20 cellular contexts compared by ENCODE assay signal in genomic region chr16:88738167-88739084, GRCh38. TPM values are rescaled to one million over a fixed set of nuclear protein-coding genes. Genes with fewer than 3 reads are reported as not detected.
DNase-seq lines count a peak whose midpoint lies in the region; ATAC-seq and TF ChIP-seq lines count a peak whose summit lies in the region.
"Had no signal": no experiment of that assay in that cellular context is flagged by ENCODE, and none has a peak within 500 bp of the region (broad histone marks: within the 10 kb centered on the region; RNA-seq: fewer than 3 reads in every experiment).

No MANE protein-coding gene starts in this region.

- H3K9me3 Mint-ChIP-seq in MCF 10A (ENCODE audit: unreplicated experiment) = no peaks in the 10 kb centered on the region
- no peaks in the 10 kb centered on the region for H3K9me3 Mint-ChIP-seq in WTC11
- no peaks in the 10 kb centered on the region for H3K9me3 Mint-ChIP-seq in activated T-helper 2 cell treated with anti-CD3 and anti-CD28 coated beads, Interferon-gamma antibody, Interleukin-2, Interleukin-4, amounts not matched to agents 10 μg/mL and 5 μg/mL and 100 μg/mL, durations not matched to agents 14 hours and 24 hours and 36 hours
- H3K9me3 Mint-ChIP-seq: T-cell had no signal

- in situ Hi-C loops in mammary epithelial cell (cut with MboI; ENCODE audit: low sequenced_read_pairs in 2 of 2) = loop anchor here in 1 of 2 donors (10.0 kb wide), 1 partner anchor 426 kb away; no protein-coding TSS in a partner anchor

- no peak overlapping the region for H3K27ac ChIP-seq in mammary epithelial cell (ENCODE audit: insufficient read depth, low read depth, low read length)
- H3K27ac ChIP-seq: coronary artery, neutrophil had no signal

- intact Hi-C loops in MCF 10A (cut with micrococcal nuclease) = no loop called here
- intact Hi-C loops in mammary epithelial cell (cut with micrococcal nuclease) = no loop called here
- intact Hi-C loops in activated T-helper 2 cell treated with anti-CD3 and anti-CD28 coated beads, Interferon-gamma antibody, Interleukin-2, Interleukin-4, amounts not matched to agents 10 μg/mL and 5 μg/mL and 100 μg/mL, durations not matched to agents 14 hours and 24 hours and 36 hours (cut with micrococcal nuclease) = loop anchor here (5.0 kb wide), 1 partner anchor 429 kb away; no protein-coding TSS in a partner anchor

- H3K4me1 Mint-ChIP-seq in MCF 10A (ENCODE audit: insufficient read depth, unreplicated experiment) = no peaks in the 10 kb centered on the region
- H3K4me1 Mint-ChIP-seq in WTC11 = no peaks in the 10 kb centered on the region
- H3K4me1 Mint-ChIP-seq in activated T-helper 2 cell treated with anti-CD3 and anti-CD28 coated beads, Interferon-gamma antibody, Interleukin-2, Interleukin-4, amounts not matched to agents 10 μg/mL and 5 μg/mL and 100 μg/mL, durations not matched to agents 14 hours and 24 hours and 36 hours (ENCODE audit: low read depth) = no peaks in the 10 kb centered on the region

- H3K9ac ChIP-seq in mammary epithelial cell (ENCODE audit: insufficient read depth, low read length) = no peak overlapping the region

- no TSS peak for BruUV-seq in MCF 10A (replicated peaks; lab: Mats Ljungman, UMichigan)
- no TSS peak for BruUV-seq in mammary epithelial cell (replicated peaks; lab: Mats Ljungman, UMichigan)

- peaks cover 31% of the 10 kb centered on the region for H3K79me2 ChIP-seq in mammary epithelial cell (ENCODE audit: insufficient read depth, low read length)

- no peak for TF ChIP-seq CTCF in MCF 10A (IDR thresholded peaks at IDR 0.05; ENCODE audit: unreplicated experiment)
- no peak for TF ChIP-seq CTCF in mammary epithelial cell (conservative IDR thresholded peaks at IDR 0.05 in 1 of 2, IDR thresholded peaks at IDR 0.05 in 1 of 2; ENCODE audit: extremely low read depth in 1 of 2, insufficient read depth in 1 of 2, low read depth in 1 of 2, low read length in 2 of 2)
- no peak for TF ChIP-seq CTCF in WTC11 (IDR thresholded peaks at IDR 0.05)

- H3K27me3 Mint-ChIP-seq in MCF 10A (ENCODE audit: insufficient read depth, unreplicated experiment) = no peaks in the 10 kb centered on the region
- no peaks in the 10 kb centered on the region for H3K27me3 Mint-ChIP-seq in WTC11 (ENCODE audit: low read depth)
- H3K27me3 Mint-ChIP-seq in activated T-helper 2 cell treated with anti-CD3 and anti-CD28 coated beads, Interferon-gamma antibody, Interleukin-2, Interleukin-4, amounts not matched to agents 10 μg/mL and 5 μg/mL and 100 μg/mL, durations not matched to agents 14 hours and 24 hours and 36 hours (ENCODE audit: low read depth) = no peaks in the 10 kb centered on the region
- H3K27me3 Mint-ChIP-seq: T-cell had no signal

- H3K4me3 ChIP-seq in mammary epithelial cell (replicated peaks in 1 of 3; ENCODE audit: insufficient read depth in 1 of 3, low read depth in 2 of 3, low read length in 3 of 3) = no peak overlapping the region
- H3K4me3 ChIP-seq: coronary artery, gastroesophageal sphincter, MG63 had no signal

- H2AFZ ChIP-seq in mammary epithelial cell (ENCODE audit: low read depth, low read length) = no peak overlapping the region

- no peaks in the 10 kb centered on the region for H3K9me3 ChIP-seq in mammary epithelial cell (replicated peaks; ENCODE audit: insufficient read depth, low read length)
- H3K9me3 ChIP-seq: gastroesophageal sphincter, MG63, neutrophil had no signal

- H3K27me3 ChIP-seq in mammary epithelial cell (ENCODE audit: insufficient read depth, low read length) = no peaks in the 10 kb centered on the region
- H3K27me3 ChIP-seq: gastroesophageal sphincter, MG63, neutrophil had no signal

- dilution Hi-C loops in mammary epithelial cell (cut with HindIII; ENCODE audit: low sequenced_read_pairs) = no loop called here

- H3K36me3 Mint-ChIP-seq in MCF 10A (ENCODE audit: insufficient read depth, unreplicated experiment) (peaks cover 30% of the 10 kb centered on the region), WTC11 (no peaks in the 10 kb centered on the region)
- peaks cover 17% of the 10 kb centered on the region for H3K36me3 Mint-ChIP-seq in activated T-helper 2 cell treated with anti-CD3 and anti-CD28 coated beads, Interferon-gamma antibody, Interleukin-2, Interleukin-4, amounts not matched to agents 10 μg/mL and 5 μg/mL and 100 μg/mL, durations not matched to agents 14 hours and 24 hours and 36 hours (ENCODE audit: low read depth)

- DNase-seq in MCF 10A (ENCODE audit: unreplicated experiment) = no peak
- no peak for DNase-seq in mammary epithelial cell
- DNase-seq in WTC11 (ENCODE audit: low spot score) = no peak
- DNase-seq in left lobe of liver (ENCODE audit: low spot score) = no peak
- no peak for DNase-seq in NCI-H226
- DNase-seq in activated T-helper 2 cell treated with anti-CD3 and anti-CD28 coated beads, Interferon-gamma antibody, Interleukin-2, Interleukin-4, amounts not matched to agents 10 μg/mL and 5 μg/mL and 100 μg/mL, durations not matched to agents 14 hours and 24 hours and 36 hours (ENCODE audit: low spot score) = no peak
- no peak for DNase-seq in HuH-7 (ENCODE audit: low spot score)
- DNase-seq in DMS153 treated with DMSO at 0.1 percent for 48 hours (lab: John Stamatoyannopoulos, UW; ENCODE audit: unreplicated experiment) = no peak
- DNase-seq: activated naive CD4-positive, alpha-beta T cell treated with Interleukin-2 at 50 U/mL for 16 hours; Calu3; MG63; NCI-H1417 treated with DMSO at 0.1 percent for 48 hours; NCI-H446 treated with DMSO at 0.1 percent for 48 hours; T-cell had no signal

- peaks cover 3% of the 10 kb centered on the region for H3K4me1 ChIP-seq in mammary epithelial cell (ENCODE audit: insufficient read depth, low read length)

- ATAC-seq in WTC11 (no peak), left lobe of liver (peak; percentile 2)

- H3K4me3 Mint-ChIP-seq in MCF 10A (ENCODE audit: unreplicated experiment) (no peak overlapping the region), WTC11 (no peak overlapping the region)
- no peak overlapping the region for H3K4me3 Mint-ChIP-seq in activated T-helper 2 cell treated with anti-CD3 and anti-CD28 coated beads, Interferon-gamma antibody, Interleukin-2, Interleukin-4, amounts not matched to agents 10 μg/mL and 5 μg/mL and 100 μg/mL, durations not matched to agents 14 hours and 24 hours and 36 hours (ENCODE audit: low read depth)
- H3K4me3 Mint-ChIP-seq: T-cell had no signal

- H3K36me3 ChIP-seq in mammary epithelial cell (ENCODE audit: insufficient read depth, low read length) = peaks cover 8% of the 10 kb centered on the region

- WGBS in mammary epithelial cell (ENCODE audit: low coverage, missing lambda C conversion rate) = 91% methylated on average over 37 of the region's 41 CpGs

- POLR2A ChIA-PET in MCF 10A (lab: Yijun Ruan, JAX) = interaction anchor here (0.7 to 1.3 kb wide), 3 partner anchors 17 to 770 kb away, joined by 4 to 5 read pairs (median 4); partner anchors contain the start of genes APRT and SPG7
- POLR2A ChIA-PET in WTC11 (lab: Charles Lee) = interaction anchor here (1.3 kb wide), 1 partner anchor 45 kb away, joined by 3 read pairs; no protein-coding TSS in a partner anchor

- peaks cover 10% of the 10 kb centered on the region for H4K20me1 ChIP-seq in mammary epithelial cell (ENCODE audit: insufficient read depth, low read length)

- H3K4me2 ChIP-seq in mammary epithelial cell (ENCODE audit: insufficient read depth, low read depth, low read length) = no peak overlapping the region

- H3K27ac Mint-ChIP-seq in MCF 10A (ENCODE audit: low read depth, unreplicated experiment) = peak overlapping the region; percentile 59
- no peak overlapping the region for H3K27ac Mint-ChIP-seq in WTC11
- H3K27ac Mint-ChIP-seq in activated T-helper 2 cell treated with anti-CD3 and anti-CD28 coated beads, Interferon-gamma antibody, Interleukin-2, Interleukin-4, amounts not matched to agents 10 μg/mL and 5 μg/mL and 100 μg/mL, durations not matched to agents 14 hours and 24 hours and 36 hours = no peak overlapping the region

- CTCF ChIA-PET in MCF 10A (lab: Yijun Ruan, JAX) = interaction anchor here (0.5 to 5.7 kb wide), 15 partner anchors 9 to 488 kb away, joined by 3 to 61 read pairs (median 9); partner anchors contain the start of genes CTU2, PIEZO1 and RNF166
- CTCF ChIA-PET in mammary epithelial cell (lab: Charles Lee; ENCODE audit: low non-redundant PET) = interaction anchor here (0.8 kb wide), 1 partner anchor 46 kb away, joined by 37 read pairs; the partner anchor contains the start of gene PIEZO1
- CTCF ChIA-PET in WTC11 (lab: Charles Lee) = interaction anchor here (0.6 to 4.1 kb wide), 48 partner anchors 8 to 479 kb away, joined by 3 to 185 read pairs (median 10); partner anchors contain the start of genes APRT, CBFA2T3, CDH15 and CDT1

RNA-seq across cellular contexts. Expression of gene CTU2, which starts 32.1 kb away (rescaled TPM):
- 26.9 and 40.8 TPM in 2 replicates for total RNA-seq in MCF 10A (2022)
- total RNA-seq in mammary epithelial cell = 10 to 100 TPM; 13.2 to 26.5 TPM
- 12.8 TPM for polyA plus RNA-seq in mammary epithelial cell
- 12.3 TPM for polyA minus RNA-seq in mammary epithelial cell
- 42.1 to 52.4 TPM (median 43.7 TPM) in 3 replicates for total RNA-seq in WTC11 (2021)
- 8.3 TPM for total RNA-seq in left lobe of liver
- 43.8 and 43.9 TPM in 2 replicates for total RNA-seq in activated T-helper 2 cell treated with anti-CD3 and anti-CD28 coated beads, Interferon-gamma antibody, Interleukin-2, Interleukin-4, amounts not matched to agents 10 μg/mL and 5 μg/mL and 100 μg/mL, durations not matched to agents 14 hours and 24 hours and 36 hours

RNA-seq across cellular contexts. Expression of gene RNF166, which starts 32.2 kb away (rescaled TPM):
- total RNA-seq in MCF 10A (2022) (17.5 and 18.5 TPM in 2 replicates), mammary epithelial cell (10 to 100 TPM in 1 of 2 donors, 1 to 10 TPM in 1; 9.8 to 11.2 TPM), WTC11 (2021) (38.5 to 46.2 TPM (median 40.5 TPM) in 3 replicates), left lobe of liver (10.4 TPM)
- polyA plus RNA-seq in mammary epithelial cell = 5.1 TPM
- 1.7 TPM for polyA minus RNA-seq in mammary epithelial cell
- 39.9 and 52.1 TPM in 2 replicates for total RNA-seq in activated T-helper 2 cell treated with anti-CD3 and anti-CD28 coated beads, Interferon-gamma antibody, Interleukin-2, Interleukin-4, amounts not matched to agents 10 μg/mL and 5 μg/mL and 100 μg/mL, durations not matched to agents 14 hours and 24 hours and 36 hours

RNA-seq across cellular contexts. Expression of gene PIEZO1, which starts 46.6 kb away (rescaled TPM):
- total RNA-seq in MCF 10A (2022) = 193 and 195 TPM in 2 replicates
- total RNA-seq in mammary epithelial cell = 100 to 1,000 TPM; 165 to 215 TPM
- 144 TPM for polyA plus RNA-seq in mammary epithelial cell
- polyA minus RNA-seq in mammary epithelial cell = 339 TPM
- 68.3 to 75.1 TPM (median 71.3 TPM) in 3 replicates for total RNA-seq in WTC11 (2021)
- 67.8 TPM for total RNA-seq in left lobe of liver
- 240 and 255 TPM in 2 replicates for total RNA-seq in activated T-helper 2 cell treated with anti-CD3 and anti-CD28 coated beads, Interferon-gamma antibody, Interleukin-2, Interleukin-4, amounts not matched to agents 10 μg/mL and 5 μg/mL and 100 μg/mL, durations not matched to agents 14 hours and 24 hours and 36 hours

RNA-seq across cellular contexts. Expression of gene SNAI3, which starts 52.1 kb away (rescaled TPM):
- total RNA-seq in MCF 10A (2022) = not detected in 2 replicates
- total RNA-seq in mammary epithelial cell = not detected
- polyA plus RNA-seq in mammary epithelial cell = 0.07 TPM
- not detected for polyA minus RNA-seq in mammary epithelial cell
- total RNA-seq in WTC11 (2021) = 8.0 to 9.4 TPM (median 9.1 TPM) in 3 replicates
- total RNA-seq in left lobe of liver = 0.43 TPM
- total RNA-seq in activated T-helper 2 cell treated with anti-CD3 and anti-CD28 coated beads, Interferon-gamma antibody, Interleukin-2, Interleukin-4, amounts not matched to agents 10 μg/mL and 5 μg/mL and 100 μg/mL, durations not matched to agents 14 hours and 24 hours and 36 hours = 2.0 and 2.3 TPM in 2 replicates
- total RNA-seq: urinary bladder had no signal
- polyA plus RNA-seq: BJ, keratinocyte had no signal
